In the genomic region with DNA sequence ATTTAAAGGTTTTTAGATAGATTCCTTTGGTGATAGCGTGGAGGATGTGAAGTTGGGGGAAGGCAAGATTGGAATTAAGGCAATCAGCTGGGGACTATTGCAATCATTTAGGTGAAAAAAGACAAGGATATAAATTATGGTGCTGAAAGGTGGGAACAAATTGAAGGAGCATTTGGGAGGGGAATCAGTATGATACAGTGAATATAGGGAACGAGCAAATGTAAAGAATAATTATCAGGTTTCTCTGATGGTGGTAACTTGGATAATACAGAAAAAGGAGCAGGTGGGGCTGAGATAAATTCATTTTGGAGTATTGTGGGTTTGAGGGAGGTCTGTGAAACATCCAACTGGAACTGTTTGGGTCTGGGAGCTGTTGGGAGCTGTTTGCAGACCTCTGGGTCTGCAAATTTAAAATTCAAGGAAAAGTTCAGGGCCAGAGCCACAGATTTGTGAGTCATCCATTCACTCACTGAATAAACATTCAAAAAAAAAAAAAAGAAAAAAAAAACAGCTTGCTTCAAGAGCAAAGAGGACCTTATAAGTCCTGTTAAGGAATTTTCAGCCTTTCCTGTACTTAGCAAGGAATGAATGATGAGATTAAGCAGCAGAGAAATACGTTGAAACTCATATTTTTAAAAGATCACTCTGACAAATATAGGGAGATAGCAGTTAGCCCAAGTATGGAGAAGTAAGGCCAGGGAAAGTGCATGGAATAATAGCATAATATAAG, we compare ENCODE assay signal across 1 cellular context.
TF ChIP-seq lines count a peak whose summit lies in the region.

No MANE protein-coding gene starts in this region.

TF ChIP-seq in HepG2, 621 proteins besides CTCF, POLR2A, EP300 and RAD21 (continued from another document and continues in another):
- TF ChIP-seq NONO (IDR thresholded peaks at IDR 0.05) (no peak), NONO (CRISPR knock-in tag; conservative IDR thresholded peaks at IDR 0.05) (no peak), PCBP2 (optimal IDR thresholded peaks at IDR 0.05; ENCODE audit: low read depth, low read length, poor library complexity, severe bottlenecking) (no peak), ZNF33A (CRISPR knock-in tag; IDR thresholded peaks at IDR 0.05; ENCODE audit: borderline replicate concordance) (no peak), RBM39 (IDR thresholded peaks at IDR 0.05; ENCODE audit: low read depth, low read length, poor library complexity, severe bottlenecking) (no peak), ZNF720 (CRISPR knock-in tag; IDR thresholded peaks at IDR 0.05) (no peak), CREB1 (IDR thresholded peaks at IDR 0.05) (no peak), CREB1 (CRISPR knock-in tag; IDR thresholded peaks at IDR 0.05) (peak; percentile 55; the same call in 1 of the 2 replicates), ZNF850 (CRISPR knock-in tag; conservative IDR thresholded peaks at IDR 0.05) (no peak), ZNF160 (CRISPR knock-in tag; IDR thresholded peaks at IDR 0.05) (no peak), ZBTB42 (CRISPR knock-in tag; IDR thresholded peaks at IDR 0.05) (no peak), MED1 (CRISPR knock-in tag; IDR thresholded peaks at IDR 0.05) (peak; percentile 93), ZNF790 (CRISPR knock-in tag; IDR thresholded peaks at IDR 0.05; ENCODE audit: borderline replicate concordance) (no peak), HOXA9 (CRISPR knock-in tag; IDR thresholded peaks at IDR 0.05; ENCODE audit: borderline replicate concordance) (no peak), ARNT2 (CRISPR knock-in tag; IDR thresholded peaks at IDR 0.05; ENCODE audit: low read depth) (no peak), HNRNPH1 (optimal IDR thresholded peaks at IDR 0.05; ENCODE audit: low read depth, low read length) (no peak), HMG20B (CRISPR knock-in tag; conservative IDR thresholded peaks at IDR 0.05) (no peak), XBP1 (CRISPR knock-in tag; IDR thresholded peaks at IDR 0.05) (no peak), KLF11 (CRISPR knock-in tag; IDR thresholded peaks at IDR 0.05) (no peak), ZMAT3 (CRISPR knock-in tag; conservative IDR thresholded peaks at IDR 0.05) (no peak), ETV6 (CRISPR knock-in tag; conservative IDR thresholded peaks at IDR 0.05) (no peak), ZNF251 (CRISPR knock-in tag; IDR thresholded peaks at IDR 0.05) (no peak), ZNF616 (CRISPR knock-in tag; IDR thresholded peaks at IDR 0.05; ENCODE audit: low read depth) (no peak), KLF16 (CRISPR knock-in tag; IDR thresholded peaks at IDR 0.05) (no peak), FOXM1 (CRISPR knock-in tag; IDR thresholded peaks at IDR 0.05) (no peak), BHLHE40 (IDR thresholded peaks at IDR 0.05; ENCODE audit: low read length) (no peak), ZNF143 (CRISPR knock-in tag; IDR thresholded peaks at IDR 0.05) (no peak), EEA1 (CRISPR knock-in tag; IDR thresholded peaks at IDR 0.05; ENCODE audit: borderline replicate concordance) (no peak), ZFP62 (CRISPR knock-in tag; IDR thresholded peaks at IDR 0.05) (no peak), PHF20 (CRISPR knock-in tag; IDR thresholded peaks at IDR 0.05) (no peak), HNRNPL (IDR thresholded peaks at IDR 0.05; ENCODE audit: low read depth, low read length) (no peak), MBD4 (IDR thresholded peaks at IDR 0.05; ENCODE audit: borderline replicate concordance, low read length) (no peak; the same call in 1 of the 2 replicates), PITX1 (CRISPR knock-in tag; IDR thresholded peaks at IDR 0.05) (no peak), NFKBIZ (CRISPR knock-in tag; IDR thresholded peaks at IDR 0.05) (no peak), ZNF644 (CRISPR knock-in tag; IDR thresholded peaks at IDR 0.05; ENCODE audit: low read depth) (no peak), TSC22D2 (CRISPR knock-in tag; IDR thresholded peaks at IDR 0.05; ENCODE audit: borderline replicate concordance) (no peak), HNF4A (CRISPR knock-in tag; IDR thresholded peaks at IDR 0.05) (no peak; the same call in 1 of the 2 replicates), ZFP36L2 (CRISPR knock-in tag; IDR thresholded peaks at IDR 0.05) (no peak), ZNF136 (CRISPR knock-in tag; IDR thresholded peaks at IDR 0.05; ENCODE audit: low read depth) (no peak)
- TF ChIP-seq, protein P1, sequence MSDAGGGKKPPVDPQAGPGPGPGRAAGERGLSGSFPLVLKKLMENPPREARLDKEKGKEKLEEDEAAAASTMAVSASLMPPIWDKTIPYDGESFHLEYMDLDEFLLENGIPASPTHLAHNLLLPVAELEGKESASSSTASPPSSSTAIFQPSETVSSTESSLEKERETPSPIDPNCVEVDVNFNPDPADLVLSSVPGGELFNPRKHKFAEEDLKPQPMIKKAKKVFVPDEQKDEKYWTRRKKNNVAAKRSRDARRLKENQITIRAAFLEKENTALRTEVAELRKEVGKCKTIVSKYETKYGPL (CRISPR knock-in tag; IDR thresholded peaks at IDR 0.05) = no peak
- TF ChIP-seq, protein P2, sequence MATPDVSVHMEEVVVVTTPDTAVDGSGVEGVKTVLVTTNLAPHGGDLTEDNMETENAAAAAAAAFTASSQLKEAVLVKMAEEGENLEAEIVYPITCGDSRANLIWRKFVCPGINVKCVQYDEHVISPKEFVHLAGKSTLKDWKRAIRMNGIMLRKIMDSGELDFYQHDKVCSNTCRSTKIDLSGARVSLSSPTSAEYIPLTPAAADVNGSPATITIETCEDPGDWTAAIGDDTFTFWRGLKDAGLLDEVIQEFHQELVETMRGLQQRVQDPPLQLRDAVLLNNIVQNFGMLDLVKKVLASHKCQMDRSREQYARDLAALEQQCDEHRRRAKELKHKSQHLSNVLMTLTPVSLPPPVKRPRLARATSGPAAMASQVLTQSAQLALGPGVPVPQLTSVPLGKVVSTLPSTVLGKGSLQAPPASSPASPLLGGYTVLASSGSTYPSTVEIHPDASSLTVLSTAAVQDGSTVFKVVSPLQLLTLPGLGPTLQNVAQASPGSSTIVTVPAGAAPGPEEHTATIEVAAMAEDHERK (CRISPR knock-in tag; IDR thresholded peaks at IDR 0.05; ENCODE audit: low read depth) = no peak
- TF ChIP-seq, protein P3, sequence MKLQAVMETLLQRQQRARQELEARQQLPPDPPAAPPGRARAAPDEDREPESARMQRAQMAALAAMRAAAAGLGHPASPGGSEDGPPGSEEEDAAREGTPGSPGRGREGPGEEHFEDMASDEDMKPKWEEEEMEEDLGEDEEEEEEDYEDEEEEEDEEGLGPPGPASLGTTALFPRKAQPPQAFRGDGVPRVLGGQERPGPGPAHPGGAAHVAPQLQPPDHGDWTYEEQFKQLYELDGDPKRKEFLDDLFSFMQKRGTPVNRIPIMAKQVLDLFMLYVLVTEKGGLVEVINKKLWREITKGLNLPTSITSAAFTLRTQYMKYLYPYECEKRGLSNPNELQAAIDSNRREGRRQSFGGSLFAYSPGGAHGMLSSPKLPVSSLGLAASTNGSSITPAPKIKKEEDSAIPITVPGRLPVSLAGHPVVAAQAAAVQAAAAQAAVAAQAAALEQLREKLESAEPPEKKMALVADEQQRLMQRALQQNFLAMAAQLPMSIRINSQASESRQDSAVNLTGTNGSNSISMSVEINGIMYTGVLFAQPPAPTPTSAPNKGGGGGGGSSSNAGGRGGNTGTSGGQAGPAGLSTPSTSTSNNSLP (IDR thresholded peaks at IDR 0.05; ENCODE audit: low read depth, low read length) = peak; percentile 86
- TF ChIP-seq, protein P4, sequence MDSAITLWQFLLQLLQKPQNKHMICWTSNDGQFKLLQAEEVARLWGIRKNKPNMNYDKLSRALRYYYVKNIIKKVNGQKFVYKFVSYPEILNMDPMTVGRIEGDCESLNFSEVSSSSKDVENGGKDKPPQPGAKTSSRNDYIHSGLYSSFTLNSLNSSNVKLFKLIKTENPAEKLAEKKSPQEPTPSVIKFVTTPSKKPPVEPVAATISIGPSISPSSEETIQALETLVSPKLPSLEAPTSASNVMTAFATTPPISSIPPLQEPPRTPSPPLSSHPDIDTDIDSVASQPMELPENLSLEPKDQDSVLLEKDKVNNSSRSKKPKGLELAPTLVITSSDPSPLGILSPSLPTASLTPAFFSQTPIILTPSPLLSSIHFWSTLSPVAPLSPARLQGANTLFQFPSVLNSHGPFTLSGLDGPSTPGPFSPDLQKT (CRISPR knock-in tag; IDR thresholded peaks at IDR 0.05; ENCODE audit: borderline replicate concordance) = no peak
- TF ChIP-seq, protein P5, sequence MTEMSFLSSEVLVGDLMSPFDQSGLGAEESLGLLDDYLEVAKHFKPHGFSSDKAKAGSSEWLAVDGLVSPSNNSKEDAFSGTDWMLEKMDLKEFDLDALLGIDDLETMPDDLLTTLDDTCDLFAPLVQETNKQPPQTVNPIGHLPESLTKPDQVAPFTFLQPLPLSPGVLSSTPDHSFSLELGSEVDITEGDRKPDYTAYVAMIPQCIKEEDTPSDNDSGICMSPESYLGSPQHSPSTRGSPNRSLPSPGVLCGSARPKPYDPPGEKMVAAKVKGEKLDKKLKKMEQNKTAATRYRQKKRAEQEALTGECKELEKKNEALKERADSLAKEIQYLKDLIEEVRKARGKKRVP (CRISPR knock-in tag; IDR thresholded peaks at IDR 0.05) = 0 out of 4 replicates have a peak, but pooled peaks of 1 of the 2 experiments have one; percentile 28
- TF ChIP-seq, protein P6, sequence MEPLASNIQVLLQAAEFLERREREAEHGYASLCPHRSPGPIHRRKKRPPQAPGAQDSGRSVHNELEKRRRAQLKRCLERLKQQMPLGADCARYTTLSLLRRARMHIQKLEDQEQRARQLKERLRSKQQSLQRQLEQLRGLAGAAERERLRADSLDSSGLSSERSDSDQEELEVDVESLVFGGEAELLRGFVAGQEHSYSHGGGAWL (CRISPR knock-in tag; IDR thresholded peaks at IDR 0.05) = no peak
- TF ChIP-seq, protein P7, sequence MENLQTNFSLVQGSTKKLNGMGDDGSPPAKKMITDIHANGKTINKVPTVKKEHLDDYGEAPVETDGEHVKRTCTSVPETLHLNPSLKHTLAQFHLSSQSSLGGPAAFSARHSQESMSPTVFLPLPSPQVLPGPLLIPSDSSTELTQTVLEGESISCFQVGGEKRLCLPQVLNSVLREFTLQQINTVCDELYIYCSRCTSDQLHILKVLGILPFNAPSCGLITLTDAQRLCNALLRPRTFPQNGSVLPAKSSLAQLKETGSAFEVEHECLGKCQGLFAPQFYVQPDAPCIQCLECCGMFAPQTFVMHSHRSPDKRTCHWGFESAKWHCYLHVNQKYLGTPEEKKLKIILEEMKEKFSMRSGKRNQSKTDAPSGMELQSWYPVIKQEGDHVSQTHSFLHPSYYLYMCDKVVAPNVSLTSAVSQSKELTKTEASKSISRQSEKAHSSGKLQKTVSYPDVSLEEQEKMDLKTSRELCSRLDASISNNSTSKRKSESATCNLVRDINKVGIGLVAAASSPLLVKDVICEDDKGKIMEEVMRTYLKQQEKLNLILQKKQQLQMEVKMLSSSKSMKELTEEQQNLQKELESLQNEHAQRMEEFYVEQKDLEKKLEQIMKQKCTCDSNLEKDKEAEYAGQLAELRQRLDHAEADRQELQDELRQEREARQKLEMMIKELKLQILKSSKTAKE (CRISPR knock-in tag; IDR thresholded peaks at IDR 0.05; ENCODE audit: borderline replicate concordance) = no peak; the same call in 1 of the 2 replicates
- TF ChIP-seq, protein P8, sequence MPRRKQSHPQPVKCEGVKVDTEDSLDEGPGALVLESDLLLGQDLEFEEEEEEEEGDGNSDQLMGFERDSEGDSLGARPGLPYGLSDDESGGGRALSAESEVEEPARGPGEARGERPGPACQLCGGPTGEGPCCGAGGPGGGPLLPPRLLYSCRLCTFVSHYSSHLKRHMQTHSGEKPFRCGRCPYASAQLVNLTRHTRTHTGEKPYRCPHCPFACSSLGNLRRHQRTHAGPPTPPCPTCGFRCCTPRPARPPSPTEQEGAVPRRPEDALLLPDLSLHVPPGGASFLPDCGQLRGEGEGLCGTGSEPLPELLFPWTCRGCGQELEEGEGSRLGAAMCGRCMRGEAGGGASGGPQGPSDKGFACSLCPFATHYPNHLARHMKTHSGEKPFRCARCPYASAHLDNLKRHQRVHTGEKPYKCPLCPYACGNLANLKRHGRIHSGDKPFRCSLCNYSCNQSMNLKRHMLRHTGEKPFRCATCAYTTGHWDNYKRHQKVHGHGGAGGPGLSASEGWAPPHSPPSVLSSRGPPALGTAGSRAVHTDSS (CRISPR knock-in tag; conservative IDR thresholded peaks at IDR 0.05) = no peak
- TF ChIP-seq, protein P9, sequence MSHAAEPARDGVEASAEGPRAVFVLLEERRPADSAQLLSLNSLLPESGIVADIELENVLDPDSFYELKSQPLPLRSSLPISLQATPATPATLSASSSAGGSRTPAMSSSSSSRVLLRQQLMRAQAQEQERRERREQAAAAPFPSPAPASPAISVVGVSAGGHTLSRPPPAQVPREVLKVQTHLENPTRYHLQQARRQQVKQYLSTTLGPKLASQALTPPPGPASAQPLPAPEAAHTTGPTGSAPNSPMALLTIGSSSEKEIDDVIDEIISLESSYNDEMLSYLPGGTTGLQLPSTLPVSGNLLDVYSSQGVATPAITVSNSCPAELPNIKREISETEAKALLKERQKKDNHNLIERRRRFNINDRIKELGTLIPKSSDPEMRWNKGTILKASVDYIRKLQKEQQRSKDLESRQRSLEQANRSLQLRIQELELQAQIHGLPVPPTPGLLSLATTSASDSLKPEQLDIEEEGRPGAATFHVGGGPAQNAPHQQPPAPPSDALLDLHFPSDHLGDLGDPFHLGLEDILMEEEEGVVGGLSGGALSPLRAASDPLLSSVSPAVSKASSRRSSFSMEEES (CRISPR knock-in tag; IDR thresholded peaks at IDR 0.05) = peak; percentile 36; the same call in 1 of the 2 replicates
- TF ChIP-seq, protein P10, sequence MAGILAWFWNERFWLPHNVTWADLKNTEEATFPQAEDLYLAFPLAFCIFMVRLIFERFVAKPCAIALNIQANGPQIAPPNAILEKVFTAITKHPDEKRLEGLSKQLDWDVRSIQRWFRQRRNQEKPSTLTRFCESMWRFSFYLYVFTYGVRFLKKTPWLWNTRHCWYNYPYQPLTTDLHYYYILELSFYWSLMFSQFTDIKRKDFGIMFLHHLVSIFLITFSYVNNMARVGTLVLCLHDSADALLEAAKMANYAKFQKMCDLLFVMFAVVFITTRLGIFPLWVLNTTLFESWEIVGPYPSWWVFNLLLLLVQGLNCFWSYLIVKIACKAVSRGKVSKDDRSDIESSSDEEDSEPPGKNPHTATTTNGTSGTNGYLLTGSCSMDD (CRISPR knock-in tag; IDR thresholded peaks at IDR 0.05) = no peak
- TF ChIP-seq, protein P11, sequence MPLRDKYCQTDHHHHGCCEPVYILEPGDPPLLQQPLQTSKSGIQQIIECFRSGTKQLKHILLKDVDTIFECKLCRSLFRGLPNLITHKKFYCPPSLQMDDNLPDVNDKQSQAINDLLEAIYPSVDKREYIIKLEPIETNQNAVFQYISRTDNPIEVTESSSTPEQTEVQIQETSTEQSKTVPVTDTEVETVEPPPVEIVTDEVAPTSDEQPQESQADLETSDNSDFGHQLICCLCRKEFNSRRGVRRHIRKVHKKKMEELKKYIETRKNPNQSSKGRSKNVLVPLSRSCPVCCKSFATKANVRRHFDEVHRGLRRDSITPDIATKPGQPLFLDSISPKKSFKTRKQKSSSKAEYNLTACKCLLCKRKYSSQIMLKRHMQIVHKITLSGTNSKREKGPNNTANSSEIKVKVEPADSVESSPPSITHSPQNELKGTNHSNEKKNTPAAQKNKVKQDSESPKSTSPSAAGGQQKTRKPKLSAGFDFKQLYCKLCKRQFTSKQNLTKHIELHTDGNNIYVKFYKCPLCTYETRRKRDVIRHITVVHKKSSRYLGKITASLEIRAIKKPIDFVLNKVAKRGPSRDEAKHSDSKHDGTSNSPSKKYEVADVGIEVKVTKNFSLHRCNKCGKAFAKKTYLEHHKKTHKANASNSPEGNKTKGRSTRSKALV (CRISPR knock-in tag; IDR thresholded peaks at IDR 0.05) = no peak
- TF ChIP-seq, protein P12, sequence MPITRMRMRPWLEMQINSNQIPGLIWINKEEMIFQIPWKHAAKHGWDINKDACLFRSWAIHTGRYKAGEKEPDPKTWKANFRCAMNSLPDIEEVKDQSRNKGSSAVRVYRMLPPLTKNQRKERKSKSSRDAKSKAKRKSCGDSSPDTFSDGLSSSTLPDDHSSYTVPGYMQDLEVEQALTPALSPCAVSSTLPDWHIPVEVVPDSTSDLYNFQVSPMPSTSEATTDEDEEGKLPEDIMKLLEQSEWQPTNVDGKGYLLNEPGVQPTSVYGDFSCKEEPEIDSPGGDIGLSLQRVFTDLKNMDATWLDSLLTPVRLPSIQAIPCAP (CRISPR knock-in tag; IDR thresholded peaks at IDR 0.05; ENCODE audit: low read depth) = no peak
